17 cellular contexts compared by ENCODE assay signal in the genomic region with DNA sequence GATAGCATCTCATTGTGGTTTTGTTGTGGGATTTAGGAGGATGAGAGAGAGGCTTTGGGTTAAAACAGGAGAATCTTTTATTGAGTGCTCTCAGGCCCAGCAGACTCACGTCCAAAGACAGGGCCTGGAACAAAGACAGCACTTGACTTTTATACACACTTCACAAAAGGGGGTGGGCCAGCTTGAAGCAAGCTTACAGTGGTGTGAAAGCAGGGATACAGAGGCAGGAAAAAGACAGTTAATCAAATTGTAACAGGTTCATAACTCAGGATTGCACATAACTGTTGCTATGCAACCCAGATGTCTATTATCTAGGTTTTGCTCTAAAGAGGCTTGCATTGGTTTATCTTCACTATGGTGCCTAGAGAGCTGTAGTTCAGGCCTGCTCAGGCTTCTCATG. TPM values are rescaled to one million over a fixed set of nuclear protein-coding genes. Genes with fewer than 3 reads are reported as not detected.
DNase-seq lines count a peak whose midpoint lies in the region; ATAC-seq, FAIRE-seq and TF ChIP-seq lines count a peak whose summit lies in the region.
"Had no signal": no experiment of that assay in that cellular context is flagged by ENCODE, and none has a peak within 500 bp of the region (broad histone marks: within the 10 kb centered on the region; RNA-seq: fewer than 3 reads in every experiment).

No MANE protein-coding gene starts in this region.

- WGBS in esophagus muscularis mucosa, result 28% methylated on average over 1 of the region's 1 CpG

- H3K4me1 Mint-ChIP-seq in CD4-positive, alpha-beta memory T cell, result peaks cover 33 to 60% (median 49%) of the 10 kb centered on the region in 4 donors
- H3K4me1 Mint-ChIP-seq in T-helper 17 cell, result peaks cover 36% of the 10 kb centered on the region

- peak; percentile 20 for FAIRE-seq in GM12891 (lab: Jason Lieb, UNC)
- FAIRE-seq: bronchial epithelial cell had no signal

- H3K4me3 ChIP-seq in CD4-positive, alpha-beta memory T cell (ENCODE audit: low read length in 2 of 2), result no peak overlapping the region
- H3K4me3 ChIP-seq in esophagus muscularis mucosa (no peak overlapping the region), coronary artery (no peak overlapping the region)

- peaks cover 0 to 3% of the 10 kb centered on the region in 2 donors for H3K27me3 Mint-ChIP-seq in CD4-positive, alpha-beta memory T cell
- H3K27me3 Mint-ChIP-seq in T-helper 17 cell, result no peaks in the 10 kb centered on the region

- no peak for DNase-seq in CD4-positive, alpha-beta memory T cell
- DNase-seq in GM12891 (ENCODE audit: insufficient read length, low spot score), result no peak
- DNase-seq in T-helper 17 cell, result no peak
- peak; percentile 31 for DNase-seq in esophagus muscularis mucosa (ENCODE audit: extremely low spot score)
- no peak for DNase-seq in SKM-1 (lab: John Stamatoyannopoulos, UW; ENCODE audit: unreplicated experiment)
- DNase-seq in coronary artery (ENCODE audit: low spot score), result no peak
- DNase-seq: activated CD4-positive, alpha-beta T cell treated with anti-CD3 and anti-CD28 coated beads for 48 hours; activated gamma-delta T cell treated with Interleukin-2 at 50 U/mL for 16 hours; effector CD8-positive, alpha-beta T cell; HFFc6; left colon; NCI-H2029; NCI-H526 treated with DMSO at 0.1 percent for 48 hours had no signal

- no peak overlapping the region for H3K27ac ChIP-seq in CD4-positive, alpha-beta memory T cell (ENCODE audit: low read depth, low read length)
- H3K27ac ChIP-seq in esophagus muscularis mucosa (replicated peaks in 1 of 4) (no peak overlapping the region), coronary artery (no peak overlapping the region)

- H3K4me1 ChIP-seq in CD4-positive, alpha-beta memory T cell (ENCODE audit: insufficient read depth, low read length), result peaks cover 53% of the 10 kb centered on the region
- H3K4me1 ChIP-seq in esophagus muscularis mucosa, result peaks cover 6 to 16% (median 11%) of the 10 kb centered on the region in 4 donors

- intact Hi-C loops in CD4-positive, alpha-beta memory T cell (cut with micrococcal nuclease), result no loop called here
- intact Hi-C loops in esophagus muscularis mucosa (cut with DNase I), result no loop called here

- no peaks in the 10 kb centered on the region for H3K27me3 ChIP-seq in CD4-positive, alpha-beta memory T cell (ENCODE audit: insufficient read depth, low read length)
- H3K27me3 ChIP-seq in esophagus muscularis mucosa, result peaks cover 0 to 43% (median 0%) of the 10 kb centered on the region in 4 donors

- peaks cover 0 to 21% (median 5%) of the 10 kb centered on the region in 8 donors for H3K9me3 Mint-ChIP-seq in CD4-positive, alpha-beta memory T cell
- H3K9me3 Mint-ChIP-seq: HFFc6 had no signal

- peak overlapping the region in 6 of 8 donors; percentile 13 to 76 (median 58) for H3K4me3 Mint-ChIP-seq in CD4-positive, alpha-beta memory T cell
- peak overlapping the region; percentile 47 for H3K4me3 Mint-ChIP-seq in T-helper 17 cell
- H3K4me3 Mint-ChIP-seq: HFFc6 had no signal

- peaks cover 0 to 2% of the 10 kb centered on the region in 2 donors for H3K36me3 Mint-ChIP-seq in CD4-positive, alpha-beta memory T cell
- H3K36me3 Mint-ChIP-seq in T-helper 17 cell (ENCODE audit: low read depth), result peaks cover under 1% of the 10 kb centered on the region

- ATAC-seq in T-helper 17 cell (no peak), HG02973 (IDR thresholded peaks at IDR 0.05; ENCODE audit: unreplicated experiment) (no peak)
- ATAC-seq: left colon had no signal

- POLR2A ChIA-PET in CD4-positive, alpha-beta memory T cell (lab: Charles Lee; ENCODE audit: partially characterized antibody), result interaction anchor here (1.2 to 5.6 kb wide), 5 partner anchors 15 to 225 kb away, joined by 4 to 50 read pairs (median 4); no protein-coding TSS in a partner anchor

- H3K9me3 ChIP-seq in CD4-positive, alpha-beta memory T cell (ENCODE audit: control insufficient read depth in 1 of 2, low read length in 2 of 2), result no peaks in the 10 kb centered on the region
- no peaks in the 10 kb centered on the region for H3K9me3 ChIP-seq in T-helper 17 cell (ENCODE audit: control insufficient read depth, low read length, poor library complexity, severe bottlenecking)
- H3K9me3 ChIP-seq in esophagus muscularis mucosa, result peaks cover 0 to 8% (median 2%) of the 10 kb centered on the region in 4 donors

- CTCF ChIA-PET in CD4-positive, alpha-beta memory T cell (lab: Charles Lee; ENCODE audit: partially characterized antibody), result interaction anchor here (22.6 kb wide), 1 partner anchor 31 kb away, joined by 561 read pairs; no protein-coding TSS in a partner anchor

- no peaks in the 10 kb centered on the region for H3K36me3 ChIP-seq in CD4-positive, alpha-beta memory T cell (ENCODE audit: insufficient read depth, low read length)
- H3K36me3 ChIP-seq in esophagus muscularis mucosa, result no peaks in the 10 kb centered on the region

- no peak for TF ChIP-seq EP300 in esophagus muscularis mucosa (IDR thresholded peaks at IDR 0.05)

- TF ChIP-seq CTCF in esophagus muscularis mucosa (IDR thresholded peaks at IDR 0.05) (no peak), coronary artery (IDR thresholded peaks at IDR 0.05) (no peak)

- peak overlapping the region in 6 of 7 donors; percentile 38 to 88 (median 72) for H3K27ac Mint-ChIP-seq in CD4-positive, alpha-beta memory T cell
- H3K27ac Mint-ChIP-seq in T-helper 17 cell, result peak overlapping the region; percentile 72
- H3K27ac Mint-ChIP-seq: HFFc6, progenitor cell of endocrine pancreas had no signal

- no peak for TF ChIP-seq POLR2A in GM12891 (IDR thresholded peaks at IDR 0.05; ENCODE audit: low read depth, low read length)
- no peak for TF ChIP-seq POLR2A in esophagus muscularis mucosa (IDR thresholded peaks at IDR 0.05; ENCODE audit: low read depth)

TF ChIP-seq in GM12891, 5 proteins besides CTCF, POLR2A, EP300 and RAD21:
- TF ChIP-seq POLR2AphosphoS5 (IDR thresholded peaks at IDR 0.05; ENCODE audit: low read depth, low read length) (no peak), SPI1 (IDR thresholded peaks at IDR 0.05; ENCODE audit: low read depth, low read length) (no peak), POU2F2 (IDR thresholded peaks at IDR 0.05; ENCODE audit: low read depth, low read length) (no peak), PAX5 (IDR thresholded peaks at IDR 0.05; ENCODE audit: insufficient read depth, low read length, severe bottlenecking) (no peak), TAF1 (IDR thresholded peaks at IDR 0.05; ENCODE audit: low read depth, low read length) (no peak)

RNA-seq across cellular contexts. Expression of a gene that starts 42.3 kb away (rescaled TPM):
- 10 to 100 TPM; 42.8 to 48.7 TPM for total RNA-seq in CD4-positive, alpha-beta memory T cell
- polyA plus RNA-seq in CD4-positive, alpha-beta memory T cell, result 10 to 100 TPM; 60.4 to 61.2 TPM
- polyA plus RNA-seq in GM12891 (2012; ENCODE audit: low read depth, missing spikeins), result 19.3 TPM
- total RNA-seq in T-helper 17 cell, result 10 to 100 TPM; 40.5 to 44.4 TPM
- total RNA-seq in esophagus muscularis mucosa, result 1 to 10 TPM in 1 of 4 donors, under 1 TPM in 1, not detected in 2; 0.83 to 1.8 TPM
- total RNA-seq: bronchial epithelial cell, HFFc6, progenitor cell of endocrine pancreas, RPMI7951 had no signal

Comparison
In these comparisons a context has a peak if more than half of its experiments do, and no peak if none do; other contexts are left out.
1. RNA of a gene that starts 42.3 kb away (total RNA-seq): 42.8 to 48.7 TPM in CD4-positive, alpha-beta memory T cell and 40.5 to 44.4 TPM in T-helper 17 cell; 0.83 to 1.8 TPM in esophagus muscularis mucosa; every median in the first group is over 10 times any median in the second.